In genomic region chr18:33708876-33709275, GRCh38 we compare ENCODE assay signal across 26 cellular contexts.
"Had no signal": no experiment of that assay in that cellular context is flagged by ENCODE, and none has a peak within 500 bp of the region (broad histone marks: within the 10 kb centered on the region; RNA-seq: fewer than 3 reads in every experiment).

No MANE protein-coding gene starts in this region.

- H3K27me3 ChIP-seq: neutrophil, pancreas, right atrium auricular region, right lobe of liver, sigmoid colon, stomach, thyroid gland, tibial nerve, upper lobe of left lung, vagina had no signal

- H3K36me3 ChIP-seq: neutrophil, pancreas, prostate gland, right atrium auricular region, right lobe of liver, sigmoid colon, stomach, thoracic aorta, thyroid gland, tibial nerve, upper lobe of left lung, vagina had no signal

- H3K4me3 ChIP-seq: pancreas, prostate gland, right atrium auricular region, right lobe of liver, sigmoid colon, stomach, thoracic aorta, thyroid gland, tibial nerve, upper lobe of left lung, vagina had no signal

- DNase-seq: nephron progenitor cell; nucleus accumbens; pancreas; retina; right lobe of liver; sigmoid colon; small intestine; stimulated activated CD4-positive, alpha-beta T cell treated with anti-CD3 and anti-CD28 coated beads, Interleukin-15, amount 100 ng/mL, for 24 hours; stimulated activated CD4-positive, alpha-beta T cell treated with anti-CD3 and anti-CD28 coated beads, Interleukin-2, amount 100 ng/mL, for 24 hours; stimulated activated CD4-positive, alpha-beta T cell treated with anti-CD3 and anti-CD28 coated beads, Interleukin-2, amount 100 ng/mL, for 48 hours; stimulated activated CD4-positive, alpha-beta T cell treated with anti-CD3 and anti-CD28 coated beads, Interleukin-4, amount 100 ng/mL, for 24 hours; stimulated activated naive B cell treated with anti-CD40 and anti-IgM and Interleukin-4, amounts not matched to agents 10 μg/mL and 1 μg/mL and 100 μg/mL, for 72 hours; stimulated activated naive CD4-positive, alpha-beta T cell treated with Interleukin-2 at 50 U/mL for 16 hours; stomach; thyroid gland; trophoblast cell; upper lobe of left lung had no signal

- ATAC-seq: natural killer cell treated with Interleukin-12 subunit alpha and Interleukin-12 subunit beta and Interleukin-15 and Interleukin-18, amount 100 ng/mL, for 72 hours; pancreas; right lobe of liver; stimulated activated effector memory CD8-positive, alpha-beta T cell treated with anti-CD3 and anti-CD28 coated beads, Interleukin-12 subunit alpha, Interleukin-12 subunit beta, amount 100 ng/mL, for 72 hours; stimulated activated naive B cell treated with anti-CD40 and anti-IgM and Interleukin-4, amounts not matched to agents 10 μg/mL and 1 μg/mL and 100 μg/mL, for 72 hours had no signal

- H3K27ac ChIP-seq: neutrophil, pancreas, prostate gland, right atrium auricular region, right lobe of liver, sigmoid colon, stomach, thoracic aorta, thyroid gland, tibial nerve, upper lobe of left lung, vagina had no signal

- FAIRE-seq: pancreas, small intestine, urothelium cell line had no signal
